11 cellular contexts compared by ENCODE assay signal in genomic region chr14:73606271-73606670, GRCh38. TPM values are rescaled to one million over a fixed set of nuclear protein-coding genes. Genes with fewer than 3 reads are reported as not detected.
"Had no signal": no experiment of that assay in that cellular context is flagged by ENCODE, and none has a peak within 500 bp of the region (broad histone marks: within the 10 kb centered on the region; RNA-seq: fewer than 3 reads in every experiment).

No MANE protein-coding gene starts in this region.

- H3K27ac ChIP-seq: GM23248, HL-60 had no signal

- DNase-seq: GM23248, GOT3, H7, HFFc6 had no signal

- H3K4me1 ChIP-seq: HAP-1 had no signal

- H3K4me3 Mint-ChIP-seq: HFFc6, IgD-negative memory B cell had no signal

- H3K27me3 Mint-ChIP-seq: IgD-negative memory B cell had no signal

- ATAC-seq: HCT116, HepG2 had no signal

- H3K36me3 Mint-ChIP-seq: IgD-negative memory B cell had no signal

- H3K27ac Mint-ChIP-seq: HFFc6, IgD-negative memory B cell had no signal

- H3K9me3 Mint-ChIP-seq: IgD-negative memory B cell had no signal

RNA-seq across cellular contexts. Expression of gene ACOT6, which starts 6.0 kb away (rescaled TPM):
- total RNA-seq: GM23248, H4, H7, HFFc6, HT1080 had no signal
- polyA plus RNA-seq: GM23248, IgD-negative memory B cell had no signal

RNA-seq across cellular contexts. Expression of gene ACOT4, which starts 14.6 kb away (rescaled TPM):
- total RNA-seq: HFFc6, HT1080 had no signal

RNA-seq across cellular contexts. Expression of gene HEATR4, which starts 47.5 kb away (rescaled TPM):
- total RNA-seq: H4, HFFc6, HT1080 had no signal
- polyA plus RNA-seq: HepG2 had no signal
